ENCODE assay signal across 2 cellular contexts in the genomic region with DNA sequence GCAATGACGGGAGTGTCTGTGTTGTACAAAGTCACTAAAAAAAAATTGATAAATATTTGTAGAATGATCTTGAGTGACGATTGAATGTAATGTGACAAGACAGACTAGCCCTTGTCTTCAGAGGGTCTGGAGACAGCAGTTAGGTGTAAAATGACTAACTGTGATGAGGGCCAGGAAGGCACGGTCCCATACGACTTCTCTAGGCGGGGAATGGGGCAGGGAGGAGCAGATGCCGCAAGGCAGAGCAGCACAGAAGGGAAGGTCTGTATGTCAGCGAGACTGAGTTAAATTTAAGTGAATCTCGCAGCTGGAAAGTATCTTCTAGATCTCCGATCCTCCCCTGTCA.
TF ChIP-seq lines count a peak whose summit lies in the region.

No MANE protein-coding gene starts in this region.

TF ChIP-seq in K562, 482 proteins besides CTCF, POLR2A, EP300 and RAD21 (continued from another document):
- TF ChIP-seq, protein P1, sequence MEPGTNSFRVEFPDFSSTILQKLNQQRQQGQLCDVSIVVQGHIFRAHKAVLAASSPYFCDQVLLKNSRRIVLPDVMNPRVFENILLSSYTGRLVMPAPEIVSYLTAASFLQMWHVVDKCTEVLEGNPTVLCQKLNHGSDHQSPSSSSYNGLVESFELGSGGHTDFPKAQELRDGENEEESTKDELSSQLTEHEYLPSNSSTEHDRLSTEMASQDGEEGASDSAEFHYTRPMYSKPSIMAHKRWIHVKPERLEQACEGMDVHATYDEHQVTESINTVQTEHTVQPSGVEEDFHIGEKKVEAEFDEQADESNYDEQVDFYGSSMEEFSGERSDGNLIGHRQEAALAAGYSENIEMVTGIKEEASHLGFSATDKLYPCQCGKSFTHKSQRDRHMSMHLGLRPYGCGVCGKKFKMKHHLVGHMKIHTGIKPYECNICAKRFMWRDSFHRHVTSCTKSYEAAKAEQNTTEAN (CRISPR knock-in tag; IDR thresholded peaks at IDR 0.05), result no peak
- TF ChIP-seq ZBTB17 (CRISPR knock-in tag; IDR thresholded peaks at IDR 0.05), result no peak
- TF ChIP-seq BRD9 (IDR thresholded peaks at IDR 0.05; ENCODE audit: low read depth, partially characterized antibody), result no peak
- TF ChIP-seq, protein P2, sequence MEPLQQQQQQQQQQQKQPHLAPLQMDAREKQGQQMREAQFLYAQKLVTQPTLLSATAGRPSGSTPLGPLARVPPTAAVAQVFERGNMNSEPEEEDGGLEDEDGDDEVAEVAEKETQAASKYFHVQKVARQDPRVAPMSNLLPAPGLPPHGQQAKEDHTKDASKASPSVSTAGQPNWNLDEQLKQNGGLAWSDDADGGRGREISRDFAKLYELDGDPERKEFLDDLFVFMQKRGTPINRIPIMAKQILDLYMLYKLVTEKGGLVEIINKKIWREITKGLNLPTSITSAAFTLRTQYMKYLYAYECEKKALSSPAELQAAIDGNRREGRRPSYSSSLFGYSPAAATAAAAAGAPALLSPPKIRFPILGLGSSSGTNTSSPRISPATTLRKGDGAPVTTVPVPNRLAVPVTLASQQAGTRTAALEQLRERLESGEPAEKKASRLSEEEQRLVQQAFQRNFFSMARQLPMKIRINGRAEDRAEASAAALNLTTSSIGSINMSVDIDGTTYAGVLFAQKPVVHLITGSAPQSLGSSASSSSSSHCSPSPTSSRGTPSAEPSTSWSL (CRISPR knock-in tag; IDR thresholded peaks at IDR 0.05; ENCODE audit: borderline replicate concordance), result no peak
- TF ChIP-seq CBX5 (IDR thresholded peaks at IDR 0.05; ENCODE audit: borderline replicate concordance, low read depth), result 0 out of 2 replicates have a peak, but pooled peaks have one; percentile 6
- TF ChIP-seq ZNF3 (CRISPR knock-in tag; IDR thresholded peaks at IDR 0.05), result 0 out of 2 replicates have a peak, but pooled peaks have one; percentile 32
TF ChIP-seq in K562: peak in this region for 3.

TF ChIP-seq in liver, 16 proteins besides CTCF, POLR2A, EP300 and RAD21 (continued from another document):
- TF ChIP-seq, protein P3, sequence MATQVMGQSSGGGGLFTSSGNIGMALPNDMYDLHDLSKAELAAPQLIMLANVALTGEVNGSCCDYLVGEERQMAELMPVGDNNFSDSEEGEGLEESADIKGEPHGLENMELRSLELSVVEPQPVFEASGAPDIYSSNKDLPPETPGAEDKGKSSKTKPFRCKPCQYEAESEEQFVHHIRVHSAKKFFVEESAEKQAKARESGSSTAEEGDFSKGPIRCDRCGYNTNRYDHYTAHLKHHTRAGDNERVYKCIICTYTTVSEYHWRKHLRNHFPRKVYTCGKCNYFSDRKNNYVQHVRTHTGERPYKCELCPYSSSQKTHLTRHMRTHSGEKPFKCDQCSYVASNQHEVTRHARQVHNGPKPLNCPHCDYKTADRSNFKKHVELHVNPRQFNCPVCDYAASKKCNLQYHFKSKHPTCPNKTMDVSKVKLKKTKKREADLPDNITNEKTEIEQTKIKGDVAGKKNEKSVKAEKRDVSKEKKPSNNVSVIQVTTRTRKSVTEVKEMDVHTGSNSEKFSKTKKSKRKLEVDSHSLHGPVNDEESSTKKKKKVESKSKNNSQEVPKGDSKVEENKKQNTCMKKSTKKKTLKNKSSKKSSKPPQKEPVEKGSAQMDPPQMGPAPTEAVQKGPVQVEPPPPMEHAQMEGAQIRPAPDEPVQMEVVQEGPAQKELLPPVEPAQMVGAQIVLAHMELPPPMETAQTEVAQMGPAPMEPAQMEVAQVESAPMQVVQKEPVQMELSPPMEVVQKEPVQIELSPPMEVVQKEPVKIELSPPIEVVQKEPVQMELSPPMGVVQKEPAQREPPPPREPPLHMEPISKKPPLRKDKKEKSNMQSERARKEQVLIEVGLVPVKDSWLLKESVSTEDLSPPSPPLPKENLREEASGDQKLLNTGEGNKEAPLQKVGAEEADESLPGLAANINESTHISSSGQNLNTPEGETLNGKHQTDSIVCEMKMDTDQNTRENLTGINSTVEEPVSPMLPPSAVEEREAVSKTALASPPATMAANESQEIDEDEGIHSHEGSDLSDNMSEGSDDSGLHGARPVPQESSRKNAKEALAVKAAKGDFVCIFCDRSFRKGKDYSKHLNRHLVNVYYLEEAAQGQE (IDR thresholded peaks at IDR 0.05), result no peak
- TF ChIP-seq JUND (IDR thresholded peaks at IDR 0.05) (no peak), EGR1 (IDR thresholded peaks at IDR 0.05; ENCODE audit: low read depth in 2 of 2) (no peak), NR2F2 (IDR thresholded peaks at IDR 0.05) (no peak), SP1 (IDR thresholded peaks at IDR 0.05) (no peak), GABPA (IDR thresholded peaks at IDR 0.05 in 1 of 2, conservative IDR thresholded peaks at IDR 0.05 in 1 of 2) (no peak), HNF4G (IDR thresholded peaks at IDR 0.05) (no peak), FOXA1 (IDR thresholded peaks at IDR 0.05) (no peak), TAF1 (conservative IDR thresholded peaks at IDR 0.05) (no peak), HNF4A (conservative IDR thresholded peaks at IDR 0.05) (no peak), RXRA (IDR thresholded peaks at IDR 0.05) (no peak), YY1 (IDR thresholded peaks at IDR 0.05) (no peak)
- TF ChIP-seq, protein P4, sequence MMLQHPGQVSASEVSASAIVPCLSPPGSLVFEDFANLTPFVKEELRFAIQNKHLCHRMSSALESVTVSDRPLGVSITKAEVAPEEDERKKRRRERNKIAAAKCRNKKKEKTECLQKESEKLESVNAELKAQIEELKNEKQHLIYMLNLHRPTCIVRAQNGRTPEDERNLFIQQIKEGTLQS (IDR thresholded peaks at IDR 0.05), result no peak
- TF ChIP-seq, protein P5, sequence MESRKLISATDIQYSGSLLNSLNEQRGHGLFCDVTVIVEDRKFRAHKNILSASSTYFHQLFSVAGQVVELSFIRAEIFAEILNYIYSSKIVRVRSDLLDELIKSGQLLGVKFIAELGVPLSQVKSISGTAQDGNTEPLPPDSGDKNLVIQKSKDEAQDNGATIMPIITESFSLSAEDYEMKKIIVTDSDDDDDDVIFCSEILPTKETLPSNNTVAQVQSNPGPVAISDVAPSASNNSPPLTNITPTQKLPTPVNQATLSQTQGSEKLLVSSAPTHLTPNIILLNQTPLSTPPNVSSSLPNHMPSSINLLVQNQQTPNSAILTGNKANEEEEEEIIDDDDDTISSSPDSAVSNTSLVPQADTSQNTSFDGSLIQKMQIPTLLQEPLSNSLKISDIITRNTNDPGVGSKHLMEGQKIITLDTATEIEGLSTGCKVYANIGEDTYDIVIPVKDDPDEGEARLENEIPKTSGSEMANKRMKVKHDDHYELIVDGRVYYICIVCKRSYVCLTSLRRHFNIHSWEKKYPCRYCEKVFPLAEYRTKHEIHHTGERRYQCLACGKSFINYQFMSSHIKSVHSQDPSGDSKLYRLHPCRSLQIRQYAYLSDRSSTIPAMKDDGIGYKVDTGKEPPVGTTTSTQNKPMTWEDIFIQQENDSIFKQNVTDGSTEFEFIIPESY (IDR thresholded peaks at IDR 0.05), result no peak
